8 cellular contexts compared by ENCODE assay signal in genomic region chr2:171158790-171159325, GRCh38. TPM values are rescaled to one million over a fixed set of nuclear protein-coding genes. Genes with fewer than 3 reads are reported as not detected.
A peak's percentile ranks its signal among the peaks of the same experiment; 100 is the strongest.
DNase-seq lines count a peak whose midpoint lies in the region; ATAC-seq, FAIRE-seq and TF ChIP-seq lines count a peak whose summit lies in the region.

No MANE protein-coding gene starts in this region.

- TSS peak; percentile 38 for BruUV-seq in PC-3 (replicated peaks; lab: Mats Ljungman, UMichigan)
- BruUV-seq in endothelial cell of umbilical vein (replicated peaks; lab: Mats Ljungman, UMichigan) = TSS peak; percentile 31

- H3K27ac Mint-ChIP-seq in activated CD8-positive, alpha-beta memory T cell treated with anti-CD3 and anti-CD28 coated beads, Interleukin-2, amount 10 ng/mL, durations not matched to agents 7 days and 5 days = peak overlapping the region; percentile 90

- no peaks in the 10 kb centered on the region for H3F3A ChIP-seq in PC-3 (ENCODE audit: low read length, unreplicated experiment)

- peak overlapping the region; percentile 92 for H3K9ac ChIP-seq in PC-3 (ENCODE audit: low read length)
- H3K9ac ChIP-seq in endothelial cell of umbilical vein (replicated peaks; ENCODE audit: extremely low read depth, insufficient read depth, low read length) = peak overlapping the region; percentile 93

- H3K9me3 ChIP-seq in PC-3 (ENCODE audit: low read length) (no peaks in the 10 kb centered on the region), endothelial cell of umbilical vein (replicated peaks; ENCODE audit: control insufficient read depth, insufficient read depth, low read length) (no peaks in the 10 kb centered on the region), pancreas (no peaks in the 10 kb centered on the region)

- peaks cover 65% of the 10 kb centered on the region for H3K79me2 ChIP-seq in PC-3 (ENCODE audit: low read length)
- peaks cover 65% of the 10 kb centered on the region for H3K79me2 ChIP-seq in endothelial cell of umbilical vein (ENCODE audit: control insufficient read depth, insufficient read depth, low read length)

- H3K27ac ChIP-seq in PC-3 (ENCODE audit: low read length) (no peak overlapping the region; the same call in 1 of the 2 replicates), endothelial cell of umbilical vein (ENCODE audit: insufficient read depth, low read depth, low read length) (no peak overlapping the region), pancreas (peak overlapping the region in 2 of 4 donors; percentile 96)

- H3K36me3 ChIP-seq in PC-3 (ENCODE audit: low read depth, low read length) (no peaks in the 10 kb centered on the region), endothelial cell of umbilical vein (ENCODE audit: control insufficient read depth in 2 of 2, extremely low read depth in 1 of 2, insufficient read depth in 2 of 2, low read length in 2 of 2) (no peaks in the 10 kb centered on the region), pancreas (no peaks in the 10 kb centered on the region)

- H3K4me3 ChIP-seq in PC-3 (ENCODE audit: low read length) (peak overlapping the region; percentile 92), endothelial cell of umbilical vein (replicated peaks in 1 of 3; ENCODE audit: insufficient read depth in 1 of 3, low read depth in 1 of 3, low read length in 3 of 3) (peak overlapping the region; percentile 85 to 97 (median 93)), pancreas (peak overlapping the region; percentile 63 to 84 (median 68))

- no peaks in the 10 kb centered on the region for H3K9me2 ChIP-seq in PC-3 (replicated peaks; ENCODE audit: low read length)

- peaks cover 47% of the 10 kb centered on the region for H4K20me1 ChIP-seq in PC-3 (ENCODE audit: low read length)
- peaks cover 25% of the 10 kb centered on the region for H4K20me1 ChIP-seq in endothelial cell of umbilical vein (replicated peaks; ENCODE audit: control insufficient read depth, extremely low read depth, insufficient read depth, low read length)

- H3K4me2 ChIP-seq in PC-3 (ENCODE audit: low read length) = peak overlapping the region; percentile 89
- H3K4me2 ChIP-seq in endothelial cell of umbilical vein (ENCODE audit: insufficient read depth, low read length) = peak overlapping the region; percentile 99

- no peak for DNase-seq in activated CD8-positive, alpha-beta memory T cell treated with anti-CD3 and anti-CD28 coated beads, Interleukin-2, amount 10 ng/mL, durations not matched to agents 7 days and 5 days
- no peak for DNase-seq in activated CD8-positive, alpha-beta memory T cell treated with anti-CD3 and anti-CD28 coated beads for 24 hours
- DNase-seq in PC-3 (peak; percentile 29), endothelial cell of umbilical vein (ENCODE audit: low read depth, low spot score) (no peak), pancreas (no peak), iPS-NIHi7 (ENCODE audit: extremely low spot score) (no peak), urothelium cell line (ENCODE audit: low spot score) (no peak)

- no peak for ATAC-seq in activated CD8-positive, alpha-beta memory T cell treated with anti-CD3 and anti-CD28 coated beads, Interleukin-2, amount 10 ng/mL, durations not matched to agents 7 days and 5 days
- ATAC-seq in PC-3 (no peak; the same call in 1 of the 2 replicates), pancreas (peak in 3 of 4 donors; percentile 1 to 8 (median 4)), GM21737 (IDR thresholded peaks at IDR 0.05; ENCODE audit: unreplicated experiment) (no peak)

- POLR2A ChIA-PET in PC-3 (lab: Charles Lee; ENCODE audit: unreplicated experiment) = no interaction called here
- POLR2A ChIA-PET in endothelial cell of umbilical vein (lab: Charles Lee) = interaction anchor here (0.6 kb wide), 1 partner anchor 15 kb away, joined by 3 read pairs; no protein-coding TSS in a partner anchor

- CTCF ChIA-PET in activated CD8-positive, alpha-beta memory T cell treated with anti-CD3 and anti-CD28 coated beads, Interleukin-2, amount 10 ng/mL, durations not matched to agents 7 days and 5 days (lab: Charles Lee) = interaction anchor here (0.7 to 5.4 kb wide), 9 partner anchors 10 to 286 kb away, joined by 3 to 33 read pairs (median 5); partner anchors contain the start of gene GORASP2
- CTCF ChIA-PET in PC-3 (lab: Charles Lee) = interaction anchor here (1.5 kb wide), 1 partner anchor 257 kb away, joined by 4 read pairs; no protein-coding TSS in a partner anchor
- CTCF ChIA-PET in endothelial cell of umbilical vein (lab: Charles Lee) = interaction anchor here (0.6 to 5.7 kb wide), 21 partner anchors 9 to 257 kb away, joined by 3 to 81 read pairs (median 4); partner anchors contain the start of gene GORASP2

- H3K4me1 Mint-ChIP-seq in activated CD8-positive, alpha-beta memory T cell treated with anti-CD3 and anti-CD28 coated beads, Interleukin-2, amount 10 ng/mL, durations not matched to agents 7 days and 5 days = peaks cover 61% of the 10 kb centered on the region

- H3K27me3 Mint-ChIP-seq in activated CD8-positive, alpha-beta memory T cell treated with anti-CD3 and anti-CD28 coated beads, Interleukin-2, amount 10 ng/mL, durations not matched to agents 7 days and 5 days = no peaks in the 10 kb centered on the region

- TF ChIP-seq POLR2A in endothelial cell of umbilical vein (IDR thresholded peaks at IDR 0.05; ENCODE audit: low read depth, low read length) = no peak

- H3K27me3 ChIP-seq in PC-3 (ENCODE audit: low read length) (no peaks in the 10 kb centered on the region), endothelial cell of umbilical vein (ENCODE audit: control insufficient read depth in 2 of 2, insufficient read depth in 2 of 2, low read length in 2 of 2) (no peaks in the 10 kb centered on the region), pancreas (no peaks in the 10 kb centered on the region)

- H2AFZ ChIP-seq in PC-3 (ENCODE audit: low read length) = peak overlapping the region; percentile 64
- no peak overlapping the region for H2AFZ ChIP-seq in endothelial cell of umbilical vein (ENCODE audit: low read depth, low read length)

- WGBS in pancreas, 2 donors = 2% methylated on average over 15 of the region's 15 CpGs

- TF ChIP-seq CTCF in PC-3 (conservative IDR thresholded peaks at IDR 0.05; ENCODE audit: low read depth, low read length) (no peak), endothelial cell of umbilical vein (IDR thresholded peaks at IDR 0.05; ENCODE audit: extremely low read depth in 1 of 2, insufficient read depth in 1 of 2, low read depth in 1 of 2, low read length in 2 of 2) (no peak), pancreas (IDR thresholded peaks at IDR 0.05) (no peak)

- no peaks in the 10 kb centered on the region for H3K9me3 Mint-ChIP-seq in activated CD8-positive, alpha-beta memory T cell treated with anti-CD3 and anti-CD28 coated beads, Interleukin-2, amount 10 ng/mL, durations not matched to agents 7 days and 5 days (ENCODE audit: low read depth)

- intact Hi-C loops in PC-3 (cut with micrococcal nuclease) = loop anchor here (1.0 to 5.0 kb wide), 3 partner anchors 72 to 186 kb away; no protein-coding TSS in a partner anchor
- intact Hi-C loops in endothelial cell of umbilical vein (cut with micrococcal nuclease) = loop anchor here (1.0 to 2.0 kb wide), 6 partner anchors 13 to 275 kb away; partner anchors contain the start of gene DCAF17
- intact Hi-C loops in pancreas (cut with DNase I) = loop anchor here in 1 of 3 donors (5.0 kb wide), 1 partner anchor 187 kb away; no protein-coding TSS in a partner anchor

- H3K4me1 ChIP-seq in PC-3 (ENCODE audit: insufficient read depth, low read length) = peaks cover 25% of the 10 kb centered on the region
- peaks cover 24% of the 10 kb centered on the region for H3K4me1 ChIP-seq in endothelial cell of umbilical vein (ENCODE audit: control insufficient read depth, extremely low read depth, insufficient read depth, low read length)
- peaks cover 12 to 39% (median 12%) of the 10 kb centered on the region in 3 donors for H3K4me1 ChIP-seq in pancreas

- H3K4me3 Mint-ChIP-seq in activated CD8-positive, alpha-beta memory T cell treated with anti-CD3 and anti-CD28 coated beads, Interleukin-2, amount 10 ng/mL, durations not matched to agents 7 days and 5 days = peak overlapping the region; percentile 91

- peaks cover 2% of the 10 kb centered on the region for H3K9me1 ChIP-seq in endothelial cell of umbilical vein (replicated peaks; ENCODE audit: control insufficient read depth, extremely low read depth, insufficient read depth, low read length)

- FAIRE-seq in endothelial cell of umbilical vein (lab: Jason Lieb, UNC) (peak; percentile 52), pancreas (lab: Jason Lieb, UNC) (no peak), urothelium cell line (lab: Jason Lieb, UNC) (no peak)

- dilution Hi-C loops in endothelial cell of umbilical vein (cut with MboI; ENCODE audit: extremely low pct_ligation_motif_present, low sequenced_read_pairs) = no loop called here

- H3K36me3 Mint-ChIP-seq in activated CD8-positive, alpha-beta memory T cell treated with anti-CD3 and anti-CD28 coated beads, Interleukin-2, amount 10 ng/mL, durations not matched to agents 7 days and 5 days = peaks cover 3% of the 10 kb centered on the region

TF ChIP-seq in endothelial cell of umbilical vein, 7 proteins besides CTCF, POLR2A, EP300 and RAD21:
- no peak for TF ChIP-seq FOS (IDR thresholded peaks at IDR 0.05; ENCODE audit: borderline replicate concordance, insufficient read depth, low read length)
- no peak for TF ChIP-seq POLR2AphosphoS5 (IDR thresholded peaks at IDR 0.05; ENCODE audit: insufficient read depth, low read depth, low read length)
- no peak for TF ChIP-seq EZH2 (IDR thresholded peaks at IDR 0.05; ENCODE audit: borderline replicate concordance, low read depth, low read length, severe bottlenecking)
- no peak for TF ChIP-seq GATA2 (IDR thresholded peaks at IDR 0.05; ENCODE audit: insufficient read depth, insufficient read length, low read depth, low read length)
- TF ChIP-seq JUN (IDR thresholded peaks at IDR 0.05; ENCODE audit: borderline replicate concordance, insufficient read depth, insufficient read length, low read depth) = no peak

RNA-seq across cellular contexts. Expression of gene TLK1, which starts 1.8 kb away (rescaled TPM):
- 10 to 100 TPM; 81.3 to 83.2 TPM for total RNA-seq in activated CD8-positive, alpha-beta memory T cell treated with anti-CD3 and anti-CD28 coated beads, Interleukin-2, amount 10 ng/mL, durations not matched to agents 7 days and 5 days
- 10.1 and 17.6 TPM in 2 replicates for total RNA-seq in PC-3 (2014; rRNA removed)
- 53.7 and 62.7 TPM in 2 replicates for total RNA-seq in endothelial cell of umbilical vein
- polyA plus RNA-seq in endothelial cell of umbilical vein = 4.1 and 5.8 TPM in 2 replicates
- polyA plus RNA-seq in endothelial cell of umbilical vein (2011; cell fraction: cytosol; rRNA removed) = 9.5 and 9.7 TPM in 2 replicates
- polyA plus RNA-seq in endothelial cell of umbilical vein (2011; cell fraction: nucleus; rRNA removed) = 11.8 and 14.2 TPM in 2 replicates
- polyA plus RNA-seq in endothelial cell of umbilical vein (2012) = 23.2 and 24.8 TPM in 2 replicates
- 11.1 and 15.6 TPM in 2 replicates for polyA minus RNA-seq in endothelial cell of umbilical vein
- 14.4 TPM for polyA minus RNA-seq in endothelial cell of umbilical vein (2011; cell fraction: cytosol; rRNA and poly(A)+ RNA removed)
- 37.4 and 41.5 TPM in 2 replicates for polyA minus RNA-seq in endothelial cell of umbilical vein (2011; cell fraction: nucleus; rRNA and poly(A)+ RNA removed)
- total RNA-seq in pancreas = 10 to 100 TPM; 25.8 to 43.4 (median 34.0) TPM
- polyA plus RNA-seq in pancreas = 10 to 100 TPM in 1 of 2 donors, 1 to 10 TPM in 1; 9.7 to 11.5 TPM

Comparison
In these comparisons a context has a peak if more than half of its experiments do, and no peak if none do; other contexts are left out.
1. ATAC-seq: peak in pancreas (3 of 4); none in activated CD8-positive, alpha-beta memory T cell treated with anti-CD3 and anti-CD28 coated beads, Interleukin-2, amount 10 ng/mL, durations not matched to agents 7 days and 5 days (single experiment), PC-3 (single experiment) and GM21737 (single experiment).
2. Peak in every context shown above with its lines, with median percentiles within 50 percentile points of each other: H3K4me3 ChIP-seq.